25 cellular contexts compared by ENCODE assay signal in genomic region chr6:134866563-134866962, GRCh38.
A peak's percentile ranks its signal among the peaks of the same experiment; 100 is the strongest.
DNase-seq lines count a peak whose midpoint lies in the region; ATAC-seq, FAIRE-seq and TF ChIP-seq lines count a peak whose summit lies in the region.
"Had no signal": no experiment of that assay in that cellular context is flagged by ENCODE, and none has a peak within 500 bp of the region (broad histone marks: within the 10 kb centered on the region; RNA-seq: fewer than 3 reads in every experiment).

No MANE protein-coding gene starts in this region.

- H3K27me3 ChIP-seq in endothelial cell of umbilical vein (ENCODE audit: control insufficient read depth in 2 of 2, insufficient read depth in 2 of 2, low read length in 2 of 2) = no peaks in the 10 kb centered on the region
- H3K27me3 ChIP-seq in brain microvascular endothelial cell (replicated peaks) = no peaks in the 10 kb centered on the region
- H3K27me3 ChIP-seq: BE2C; BLaER1 treated with 17β-estradiol and CSF1 and Interleukin-3, amounts not matched to agents 10 nM and 100 nM had no signal

- peak; percentile 61 for FAIRE-seq in GM12891 (lab: Jason Lieb, UNC)
- FAIRE-seq in endothelial cell of umbilical vein (lab: Jason Lieb, UNC) = peak; percentile 12
- FAIRE-seq: A549, D721Med, GM12878, H54 had no signal

- CTCF ChIA-PET in HEK293T (lab: Yijun Ruan, JAX) (no interaction called here), OCI-LY7 (lab: Charles Lee; ENCODE audit: unreplicated experiment) (interaction anchor here (1.6 kb wide), 1 partner anchor 38 kb away, joined by 4 read pairs; no protein-coding TSS in a partner anchor), endothelial cell of umbilical vein (lab: Charles Lee) (no interaction called here)

- TF ChIP-seq POLR2A in GM12891 (IDR thresholded peaks at IDR 0.05; ENCODE audit: low read depth, low read length) (no peak), endothelial cell of umbilical vein (IDR thresholded peaks at IDR 0.05; ENCODE audit: low read depth, low read length) (no peak)

- BruUV-seq in OCI-LY7 (replicated peaks; lab: Mats Ljungman, UMichigan) (no TSS peak), endothelial cell of umbilical vein (replicated peaks; lab: Mats Ljungman, UMichigan) (no TSS peak)

- no peak for TF ChIP-seq CTCF in OCI-LY7 (conservative IDR thresholded peaks at IDR 0.05; ENCODE audit: low read length)
- TF ChIP-seq CTCF in endothelial cell of umbilical vein (IDR thresholded peaks at IDR 0.05; ENCODE audit: extremely low read depth in 1 of 2, insufficient read depth in 1 of 2, low read depth in 1 of 2, low read length in 2 of 2) = no peak
- TF ChIP-seq CTCF in brain microvascular endothelial cell (IDR thresholded peaks at IDR 0.05; ENCODE audit: low read depth, low read length, missing control alignments) = no peak

- intact Hi-C loops in OCI-LY7 (cut with micrococcal nuclease; ENCODE audit: unreplicated experiment) (no loop called here), endothelial cell of umbilical vein (cut with micrococcal nuclease) (no loop called here)

- H3K4me1 ChIP-seq in OCI-LY7 (ENCODE audit: insufficient read depth, low read length, poor library complexity, severe bottlenecking) (peaks cover 53% of the 10 kb centered on the region), endothelial cell of umbilical vein (ENCODE audit: control insufficient read depth, extremely low read depth, insufficient read depth, low read length) (no peaks in the 10 kb centered on the region)
- H3K4me1 ChIP-seq: BE2C, HAP-1 had no signal

- H3K27ac ChIP-seq in OCI-LY7 (ENCODE audit: low read depth, low read length, poor library complexity, severe bottlenecking) (peak overlapping the region; percentile 53), endothelial cell of umbilical vein (ENCODE audit: insufficient read depth, low read depth, low read length) (no peak overlapping the region), brain microvascular endothelial cell (no peak overlapping the region)
- H3K27ac ChIP-seq: 22Rv1; A549; BLaER1 treated with 17β-estradiol and CSF1 and Interleukin-3, amounts not matched to agents 10 nM and 100 nM had no signal

- peak overlapping the region; percentile 54 for H3K4me2 ChIP-seq in OCI-LY7 (ENCODE audit: low read length)
- H3K4me2 ChIP-seq in endothelial cell of umbilical vein (ENCODE audit: insufficient read depth, low read length) = no peak overlapping the region
- H3K4me2 ChIP-seq: A549; BLaER1 treated with 17β-estradiol and CSF1 and Interleukin-3, amounts not matched to agents 10 nM and 100 nM had no signal

- no peak for ATAC-seq in GM18520 (IDR thresholded peaks at IDR 0.05; ENCODE audit: unreplicated experiment)
- ATAC-seq: A549, GM12878 had no signal

- peak overlapping the region; percentile 91 for H2AFZ ChIP-seq in OCI-LY7 (ENCODE audit: low read length)
- no peak overlapping the region for H2AFZ ChIP-seq in endothelial cell of umbilical vein (ENCODE audit: low read depth, low read length)

- H3K4me3 ChIP-seq in OCI-LY7 (ENCODE audit: low read depth, low read length, poor library complexity, severe bottlenecking) (peak overlapping the region; percentile 13), endothelial cell of umbilical vein (replicated peaks in 1 of 3; ENCODE audit: insufficient read depth in 1 of 3, low read depth in 1 of 3, low read length in 3 of 3) (no peak overlapping the region), brain microvascular endothelial cell (ENCODE audit: low read depth, low read length) (no peak overlapping the region)
- H3K4me3 ChIP-seq: A549; BLaER1 treated with 17β-estradiol and CSF1 and Interleukin-3, amounts not matched to agents 10 nM and 100 nM; GM12878; HAP-1 had no signal

- H3K9me3 ChIP-seq in OCI-LY7 (ENCODE audit: low read length) (peaks cover 5% of the 10 kb centered on the region; the same call in 1 of the 2 replicates), endothelial cell of umbilical vein (replicated peaks; ENCODE audit: control insufficient read depth, insufficient read depth, low read length) (no peaks in the 10 kb centered on the region)
- H3K9me3 ChIP-seq: A549, BE2C, HAP-1 had no signal

- DNase-seq in GM12891 (ENCODE audit: insufficient read length, low spot score) (no peak), HEK293T (ENCODE audit: extremely low spot score) (no peak), OCI-LY7 (ENCODE audit: low spot score) (peak; percentile 76), endothelial cell of umbilical vein (ENCODE audit: low read depth, low spot score) (no peak), 8988T (no peak), brain microvascular endothelial cell (no peak)
- no peak for DNase-seq in stimulated activated CD4-positive, alpha-beta T cell treated with anti-CD3 and anti-CD28 coated beads, Interleukin-4, amount 100 ng/mL, for 24 hours
- DNase-seq: ACHN; AML-193; BE2C; CD4-positive, alpha-beta T cell; CD8-positive, alpha-beta memory T cell; DMS 273 treated with DMSO at 0.1 percent for 48 hours; DMS79; EL; GDM1; GOT3 had no signal

- H3K79me2 ChIP-seq in OCI-LY7 (ENCODE audit: insufficient read depth, low read depth, low read length) = no peaks in the 10 kb centered on the region
- H3K79me2 ChIP-seq in endothelial cell of umbilical vein (ENCODE audit: control insufficient read depth, insufficient read depth, low read length) = no peaks in the 10 kb centered on the region

- H3K9me2 ChIP-seq in OCI-LY7 (ENCODE audit: insufficient read depth, low read length) = no peaks in the 10 kb centered on the region

- H4K20me1 ChIP-seq in OCI-LY7 (ENCODE audit: insufficient read depth, low read length) = no peaks in the 10 kb centered on the region
- no peaks in the 10 kb centered on the region for H4K20me1 ChIP-seq in endothelial cell of umbilical vein (replicated peaks; ENCODE audit: control insufficient read depth, extremely low read depth, insufficient read depth, low read length)
- H4K20me1 ChIP-seq: BLaER1 treated with 17β-estradiol and CSF1 and Interleukin-3, amounts not matched to agents 10 nM and 100 nM had no signal

- POLR2A ChIA-PET in HEK293T (lab: Yijun Ruan, JAX) (no interaction called here), OCI-LY7 (lab: Charles Lee) (interaction anchor here (0.6 to 1.6 kb wide), 2 partner anchors 13 to 1704 kb away, joined by 3 to 4 read pairs; no protein-coding TSS in a partner anchor), endothelial cell of umbilical vein (lab: Charles Lee) (no interaction called here)

- H3K36me3 ChIP-seq in OCI-LY7 (ENCODE audit: insufficient read depth, low read length) = no peaks in the 10 kb centered on the region
- H3K36me3 ChIP-seq in endothelial cell of umbilical vein (ENCODE audit: control insufficient read depth in 2 of 2, extremely low read depth in 1 of 2, insufficient read depth in 2 of 2, low read length in 2 of 2) = no peaks in the 10 kb centered on the region
- H3K36me3 ChIP-seq in brain microvascular endothelial cell (replicated peaks) = no peaks in the 10 kb centered on the region
- H3K36me3 ChIP-seq: BE2C; BLaER1 treated with 17β-estradiol and CSF1 and Interleukin-3, amounts not matched to agents 10 nM and 100 nM; HAP-1 had no signal

- in situ Hi-C loops in brain microvascular endothelial cell (cut with HindIII; ENCODE audit: low pct_ligation_motif_present, low sequenced_read_pairs) = no loop called here

- dilution Hi-C loops in endothelial cell of umbilical vein (cut with MboI; ENCODE audit: extremely low pct_ligation_motif_present, low sequenced_read_pairs) = no loop called here

- H3K9me1 ChIP-seq in endothelial cell of umbilical vein (replicated peaks; ENCODE audit: control insufficient read depth, extremely low read depth, insufficient read depth, low read length) = no peaks in the 10 kb centered on the region

- H3K9ac ChIP-seq in endothelial cell of umbilical vein (replicated peaks; ENCODE audit: extremely low read depth, insufficient read depth, low read length) = no peak overlapping the region
- H3K9ac ChIP-seq: BLaER1 treated with 17β-estradiol and CSF1 and Interleukin-3, amounts not matched to agents 10 nM and 100 nM had no signal

TF ChIP-seq in GM12891, 5 proteins besides CTCF, POLR2A, EP300 and RAD21:
- no peak for TF ChIP-seq PAX5 (IDR thresholded peaks at IDR 0.05; ENCODE audit: insufficient read depth, low read length, severe bottlenecking)
- no peak for TF ChIP-seq POU2F2 (IDR thresholded peaks at IDR 0.05; ENCODE audit: low read depth, low read length)
- TF ChIP-seq TAF1 (IDR thresholded peaks at IDR 0.05; ENCODE audit: low read depth, low read length) = no peak

TF ChIP-seq in HEK293T, 16 proteins besides CTCF, POLR2A, EP300 and RAD21:
- TF ChIP-seq PKNOX1 (IDR thresholded peaks at IDR 0.05) = 0 out of 2 replicates have a peak, but pooled peaks have one; percentile 26
- no peak for TF ChIP-seq HDGF (IDR thresholded peaks at IDR 0.05; ENCODE audit: borderline replicate concordance)
- TF ChIP-seq TARDBP (IDR thresholded peaks at IDR 0.05) = no peak
- no peak for TF ChIP-seq FOXM1 (IDR thresholded peaks at IDR 0.05; ENCODE audit: borderline replicate concordance)

TF ChIP-seq in endothelial cell of umbilical vein, 7 proteins besides CTCF, POLR2A, EP300 and RAD21:
- TF ChIP-seq GATA2 (IDR thresholded peaks at IDR 0.05; ENCODE audit: insufficient read depth, insufficient read length, low read depth, low read length) = no peak
- TF ChIP-seq POLR2AphosphoS5 (IDR thresholded peaks at IDR 0.05; ENCODE audit: insufficient read depth, low read depth, low read length) = no peak
- no peak for TF ChIP-seq FOS (IDR thresholded peaks at IDR 0.05; ENCODE audit: borderline replicate concordance, insufficient read depth, low read length)
- no peak for TF ChIP-seq JUN (IDR thresholded peaks at IDR 0.05; ENCODE audit: borderline replicate concordance, insufficient read depth, insufficient read length, low read depth)
- TF ChIP-seq MYC (IDR thresholded peaks at IDR 0.05; ENCODE audit: low read depth, low read length) = no peak
- no peak for TF ChIP-seq EZH2 (IDR thresholded peaks at IDR 0.05; ENCODE audit: borderline replicate concordance, low read depth, low read length, severe bottlenecking)
- TF ChIP-seq MAX (IDR thresholded peaks at IDR 0.05; ENCODE audit: insufficient read depth, insufficient read length) = no peak
